ENCODE assay signal across 11 cellular contexts in genomic region chr1:28296401-28297220, GRCh38. TPM values are rescaled to one million over a fixed set of nuclear protein-coding genes. Genes with fewer than 3 reads are reported as not detected.
DNase-seq lines count a peak whose midpoint lies in the region; ATAC-seq, FAIRE-seq and TF ChIP-seq lines count a peak whose summit lies in the region.
"Had no signal": no experiment of that assay in that cellular context is flagged by ENCODE, and none has a peak within 500 bp of the region (broad histone marks: within the 10 kb centered on the region; RNA-seq: fewer than 3 reads in every experiment).

No MANE protein-coding gene starts in this region.

- H3K4me1 ChIP-seq in Caco-2 = peaks cover 17% of the 10 kb centered on the region
- H3K4me1 ChIP-seq in H1 (replicated peaks in 1 of 4; ENCODE audit: control insufficient read depth in 3 of 4, insufficient read depth in 4 of 4, low read length in 3 of 4) = peaks cover 4 to 8% (median 6%) of the 10 kb centered on the region in 4 experiments
- no peaks in the 10 kb centered on the region for H3K4me1 ChIP-seq in lower lobe of right lung

- CTCF ChIA-PET in Caco-2 (lab: Charles Lee) = interaction anchor here (0.6 kb wide), 1 partner anchor 40 kb away, joined by 3 read pairs; no protein-coding TSS in a partner anchor
- CTCF ChIA-PET in H1 (lab: Charles Lee; ENCODE audit: partially characterized antibody) = interaction anchor here (0.6 to 2.3 kb wide), 4 partner anchors 10 to 64 kb away, joined by 3 to 11 read pairs (median 3); no protein-coding TSS in a partner anchor

- DNase-seq in Caco-2 (peak; percentile 92 to 97), NCI-H2227 treated with DMSO at 0.1 percent for 48 hours (lab: John Stamatoyannopoulos, UW) (peak; percentile 84), H1 (ENCODE audit: low read depth in 1 of 2, low spot score in 2 of 2) (peak; percentile 46 to 66), myocyte (ENCODE audit: low read depth) (peak; percentile 63), lower lobe of right lung (no peak), superior temporal gyrus (ENCODE audit: extremely low spot score) (no peak), A172 (ENCODE audit: low spot score) (no peak)
- DNase-seq: activated naive CD4-positive, alpha-beta T cell treated with anti-CD3 and anti-CD28 coated beads, Interleukin-2, amount 10 ng/mL, durations not matched to agents 7 days and 5 days; DND-41; T-cell had no signal

- H4K20me1 ChIP-seq in H1 (replicated peaks in 1 of 2; ENCODE audit: control insufficient read depth in 1 of 2, insufficient read depth in 2 of 2, low read length in 2 of 2) = no peaks in the 10 kb centered on the region

- TF ChIP-seq CTCF in Caco-2 (IDR thresholded peaks at IDR 0.05; ENCODE audit: insufficient read depth in 1 of 2, low read depth in 1 of 2, low read length in 1 of 2, severe bottlenecking in 1 of 2, unreplicated experiment in 1 of 2) (no peak), H1 (IDR thresholded peaks at IDR 0.05; ENCODE audit: control extremely low read depth in 1 of 3, insufficient read depth in 1 of 3, low read depth in 1 of 3, low read length in 3 of 3) (no peak), lower lobe of right lung (IDR thresholded peaks at IDR 0.05) (no peak)

- no peak; a peak in 1 of 3 replicates for TF ChIP-seq POLR2A in H1 (IDR thresholded peaks at IDR 0.05; ENCODE audit: control extremely low read depth in 1 of 2, low read depth in 2 of 2, low read length in 2 of 2)

- H4K5ac ChIP-seq in H1 (ENCODE audit: insufficient read length, low read depth, low read length) = no peak overlapping the region

- ATAC-seq in lower lobe of right lung (no peak), HG02763 (IDR thresholded peaks at IDR 0.05; ENCODE audit: unreplicated experiment) (no peak)
- ATAC-seq: T-cell had no signal

- TF ChIP-seq RAD21 in H1 (IDR thresholded peaks at IDR 0.05 in 1 of 2, conservative IDR thresholded peaks at IDR 0.05 in 1 of 2; ENCODE audit: low read depth in 2 of 2, low read length in 2 of 2) = no peak; a peak in 1 of 4 replicates

- H3K4me3 Mint-ChIP-seq in Caco-2 (ENCODE audit: unreplicated experiment) = peak overlapping the region; percentile 56
- H3K4me3 Mint-ChIP-seq: activated naive CD4-positive, alpha-beta T cell treated with anti-CD3 and anti-CD28 coated beads, Interleukin-2, amount 10 ng/mL, durations not matched to agents 7 days and 5 days; T-cell had no signal

- 37% methylated on average over 14 of the region's 14 CpGs; no CpG with 5 or more reads in 1 of the 2 experiments for WGBS in H1 (ENCODE audit: extremely low coverage in 1 of 2, insufficient coverage in 1 of 2, insufficient read length in 1 of 2, insufficient replicate concordance in 2 of 2, low coverage in 1 of 2, low lambda C conversion rate in 2 of 2, missing lambda C conversion rate in 1 of 2), 2 experiments

- H3K4ac ChIP-seq in H1 (replicated peaks; ENCODE audit: insufficient read length, low read depth, low read length) = no peak overlapping the region

- H3K27me3 Mint-ChIP-seq in Caco-2 (ENCODE audit: insufficient read depth, unreplicated experiment) = no peaks in the 10 kb centered on the region

- H3K79me1 ChIP-seq in H1 (ENCODE audit: low read depth, low read length) = no peaks in the 10 kb centered on the region

- TSS peak; percentile 66 for BruUV-seq in Caco-2 (replicated peaks; lab: Mats Ljungman, UMichigan)

- peak overlapping the region; percentile 74; the same call in 1 of the 2 replicates for H2BK20ac ChIP-seq in H1 (ENCODE audit: low read length)

- intact Hi-C loops in Caco-2 (cut with micrococcal nuclease; ENCODE audit: unreplicated experiment) (loop anchor here (2.0 kb wide), 2 partner anchors 18 to 26 kb away; no protein-coding TSS in a partner anchor), lower lobe of right lung (cut with DNase I) (no loop called here)

- H3K27ac Mint-ChIP-seq in Caco-2 (ENCODE audit: unreplicated experiment) = peak overlapping the region; percentile 93
- H3K27ac Mint-ChIP-seq: activated naive CD4-positive, alpha-beta T cell treated with anti-CD3 and anti-CD28 coated beads, Interleukin-2, amount 10 ng/mL, durations not matched to agents 7 days and 5 days; T-cell had no signal

- peak in 1 of 2 experiments; percentile 87; a peak in 2 of 3 replicates for TF ChIP-seq EP300 in H1 (IDR thresholded peaks at IDR 0.05; ENCODE audit: borderline replicate concordance in 1 of 2, low read depth in 2 of 2, low read length in 2 of 2)

- H3K23me2 ChIP-seq in H1 (ENCODE audit: low read depth, low read length) = peaks cover 3% of the 10 kb centered on the region; the same call in 1 of the 2 replicates

- H2BK5ac ChIP-seq in H1 (ENCODE audit: low read depth, low read length) = no peak overlapping the region; the same call in 1 of the 2 replicates

- H3K4me1 Mint-ChIP-seq in Caco-2 (ENCODE audit: low read depth, unreplicated experiment) = peaks cover 13% of the 10 kb centered on the region
- H3K4me1 Mint-ChIP-seq: T-cell had no signal

- peak overlapping the region; percentile 53 to 56 for H3K4me2 ChIP-seq in H1 (ENCODE audit: insufficient read depth in 1 of 2, low read depth in 2 of 2, low read length in 2 of 2)

- H3K36me3 Mint-ChIP-seq in Caco-2 (ENCODE audit: insufficient read depth, unreplicated experiment) = peaks cover 11% of the 10 kb centered on the region
- H3K36me3 Mint-ChIP-seq: activated naive CD4-positive, alpha-beta T cell treated with anti-CD3 and anti-CD28 coated beads, Interleukin-2, amount 10 ng/mL, durations not matched to agents 7 days and 5 days; T-cell had no signal

- H3K79me2 ChIP-seq in H1 (ENCODE audit: control insufficient read depth in 1 of 2, insufficient read depth in 2 of 2, low read length in 2 of 2) = no peaks in the 10 kb centered on the region

- H3K4me3 ChIP-seq in Caco-2 (ENCODE audit: low read depth, low read length) (no peak overlapping the region), H1 (ENCODE audit: extremely low read depth in 1 of 4, insufficient read depth in 2 of 4, low read depth in 3 of 4, low read length in 4 of 4) (peak overlapping the region in 1 of 4 experiments; percentile 36; a peak in 2 of 8 replicates), lower lobe of right lung (no peak overlapping the region)

- peak; percentile 81 for FAIRE-seq in H1 (lab: Jason Lieb, UNC)

- H3K36me3 ChIP-seq in Caco-2 (ENCODE audit: control insufficient read depth, insufficient read depth, low read length) = no peaks in the 10 kb centered on the region
- no peaks in the 10 kb centered on the region for H3K36me3 ChIP-seq in H1 (ENCODE audit: control insufficient read depth in 2 of 4, insufficient read depth in 4 of 4, low read length in 3 of 4)
- no peaks in the 10 kb centered on the region for H3K36me3 ChIP-seq in lower lobe of right lung

- peak overlapping the region; percentile 96 for H2AFZ ChIP-seq in H1 (ENCODE audit: low read length)

- H3K9me3 ChIP-seq in Caco-2 (no peaks in the 10 kb centered on the region), H1 (ENCODE audit: insufficient read depth in 2 of 2, low read depth in 1 of 2, low read length in 1 of 2) (no peaks in the 10 kb centered on the region), lower lobe of right lung (no peaks in the 10 kb centered on the region)

- POLR2A ChIA-PET in Caco-2 (lab: Charles Lee) = interaction anchor here (0.5 to 0.6 kb wide), 3 partner anchors 10 to 931 kb away, joined by 3 to 9 read pairs (median 5); partner anchors contain the start of gene RCC1
- POLR2A ChIA-PET in H1 (lab: Charles Lee; ENCODE audit: partially characterized antibody) = interaction anchor here (0.6 to 6.4 kb wide), 6 partner anchors 12 to 215 kb away, joined by 3 to 38 read pairs (median 6); partner anchors contain the start of genes MED18 and SESN2

- H3K56ac ChIP-seq in H1 (replicated peaks; ENCODE audit: insufficient read length, low read depth, low read length) = no peak overlapping the region

- H2BK12ac ChIP-seq in H1 (ENCODE audit: low read depth, low read length) = peak overlapping the region; percentile 89; the same call in 1 of the 2 replicates

- H3K27me3 ChIP-seq in Caco-2 (replicated peaks; ENCODE audit: control insufficient read depth, insufficient read depth, low read length) (no peaks in the 10 kb centered on the region), H1 (replicated peaks in 1 of 4; ENCODE audit: control insufficient read depth in 3 of 4, extremely low read depth in 1 of 4, insufficient read depth in 3 of 4, low read length in 3 of 4) (no peaks in the 10 kb centered on the region), lower lobe of right lung (ENCODE audit: low read depth) (no peaks in the 10 kb centered on the region)

- H4K8ac ChIP-seq in H1 (ENCODE audit: extremely low read depth, insufficient read depth, low read length) = no peak overlapping the region

- peak overlapping the region in 1 of 4 experiments; percentile 69; a peak in 2 of 7 replicates for H3K9ac ChIP-seq in H1 (replicated peaks in 1 of 4; ENCODE audit: extremely low read depth in 1 of 4, low read depth in 3 of 4, low read length in 3 of 4)

- no peak overlapping the region for H3K23ac ChIP-seq in H1 (ENCODE audit: insufficient read length)

- H3K18ac ChIP-seq in H1 (ENCODE audit: extremely low read depth, low read length) = peak overlapping the region; percentile 76; the same call in 1 of the 2 replicates

- no peak overlapping the region for H2BK120ac ChIP-seq in H1 (replicated peaks; ENCODE audit: low read depth, low read length)

- H3K14ac ChIP-seq in H1 (ENCODE audit: insufficient read length) = no peak overlapping the region

- no peak overlapping the region for H2AK5ac ChIP-seq in H1 (ENCODE audit: low read depth, low read length)

- 0 out of 2 replicates have a peak overlapping the region, but pooled peaks have one; percentile 29 for H3K27ac ChIP-seq in H1 (ENCODE audit: low read depth, low read length)
- H3K27ac ChIP-seq in lower lobe of right lung = no peak overlapping the region

- no peaks in the 10 kb centered on the region for H3K9me3 Mint-ChIP-seq in Caco-2 (ENCODE audit: unreplicated experiment)
- H3K9me3 Mint-ChIP-seq: activated naive CD4-positive, alpha-beta T cell treated with anti-CD3 and anti-CD28 coated beads, Interleukin-2, amount 10 ng/mL, durations not matched to agents 7 days and 5 days; T-cell had no signal

- peak overlapping the region; percentile 41 for H4K91ac ChIP-seq in H1 (replicated peaks; ENCODE audit: insufficient read length, low read length)

- no peak overlapping the region; the same call in 1 of the 2 replicates for H2BK15ac ChIP-seq in H1 (ENCODE audit: low read length)

RNA-seq across cellular contexts. Expression of gene MED18, which starts 32.2 kb away (rescaled TPM):
- 7.3 and 9.0 TPM in 2 replicates for total RNA-seq in Caco-2 (2022)
- 10.4 and 13.7 TPM in 2 replicates for total RNA-seq in H1 (2021; fragmentation: NEBNext Ultra II Directional; extraction: Animal tissue kit (Norgen Biotek cat#: 25700))
- 17.3 and 17.5 TPM in 2 replicates for polyA plus RNA-seq in H1 (2011; rRNA removed)
- polyA plus RNA-seq in H1 (2011; cell fraction: cytosol; rRNA removed) = 16.2 TPM
- 16.7 TPM for polyA plus RNA-seq in H1 (2011; cell fraction: nucleus; rRNA removed)
- polyA plus RNA-seq in H1 (2012, experiment 1 of 2) = 16.1 to 19.7 TPM (median 16.4 TPM) in 4 replicates
- 22.1 TPM for polyA plus RNA-seq in H1 (2012, experiment 2 of 2)
- polyA plus RNA-seq in H1 (2013, experiment 1 of 2) = 8.0 TPM
- polyA plus RNA-seq in H1 (2013, experiment 2 of 2) = 8.4 TPM
- polyA minus RNA-seq in H1 (2011; rRNA and poly(A)+ RNA removed) = 42.5 and 46.4 TPM in 2 replicates
- polyA minus RNA-seq in H1 (2011; cell fraction: cytosol; rRNA and poly(A)+ RNA removed) = 19.9 TPM
- polyA minus RNA-seq in H1 (2011; cell fraction: nucleus; rRNA and poly(A)+ RNA removed) = 10.2 TPM
- 9.2 and 15.2 TPM in 2 replicates for total RNA-seq in myocyte
- 24.2 TPM for polyA plus RNA-seq in myocyte (2012)
- 12.6 TPM for total RNA-seq in lower lobe of right lung
- 8.9 and 12.3 TPM in 2 replicates for total RNA-seq in A172 (2014; rRNA removed; shearing (Covaris generic))

RNA-seq across cellular contexts. Expression of gene SESN2, which starts 37.3 kb away (rescaled TPM):
- total RNA-seq in Caco-2 (2022) = 33.2 and 34.5 TPM in 2 replicates
- 22.6 and 25.1 TPM in 2 replicates for total RNA-seq in H1 (2021; fragmentation: NEBNext Ultra II Directional; extraction: Animal tissue kit (Norgen Biotek cat#: 25700))
- 33.0 and 54.4 TPM in 2 replicates for polyA plus RNA-seq in H1 (2011; rRNA removed)
- 37.0 TPM for polyA plus RNA-seq in H1 (2011; cell fraction: cytosol; rRNA removed)
- polyA plus RNA-seq in H1 (2011; cell fraction: nucleus; rRNA removed) = 57.7 TPM
- 21.4 to 30.0 TPM (median 25.6 TPM) in 4 replicates for polyA plus RNA-seq in H1 (2012, experiment 1 of 2)
- polyA plus RNA-seq in H1 (2012, experiment 2 of 2) = 37.1 TPM
- 20.7 TPM for polyA plus RNA-seq in H1 (2013, experiment 1 of 2)
- 19.6 TPM for polyA plus RNA-seq in H1 (2013, experiment 2 of 2)
- 35.6 and 41.8 TPM in 2 replicates for polyA minus RNA-seq in H1 (2011; rRNA and poly(A)+ RNA removed)
- 33.8 TPM for polyA minus RNA-seq in H1 (2011; cell fraction: cytosol; rRNA and poly(A)+ RNA removed)
- 23.1 TPM for polyA minus RNA-seq in H1 (2011; cell fraction: nucleus; rRNA and poly(A)+ RNA removed)
- total RNA-seq in myocyte = 18.0 and 18.5 TPM in 2 replicates
- polyA plus RNA-seq in myocyte (2012) = 33.2 TPM
- 13.1 TPM for total RNA-seq in lower lobe of right lung
- total RNA-seq in A172 (2014; rRNA removed; shearing (Covaris generic)) = 4.2 and 5.3 TPM in 2 replicates

Comparison
In these comparisons a context has a peak if more than half of its experiments do, and no peak if none do; other contexts are left out.
1. DNase-seq: peak in Caco-2 (2 of 2), NCI-H2227 treated with DMSO at 0.1 percent for 48 hours (single experiment), H1 (2 of 2) and myocyte (single experiment); none in lower lobe of right lung (single experiment), superior temporal gyrus (single experiment) and A172 (single experiment).